In genomic region chr20:53502820-53503219, GRCh38 we compare ENCODE assay signal across 14 cellular contexts.
"Had no signal": no experiment of that assay in that cellular context is flagged by ENCODE, and none has a peak within 500 bp of the region (broad histone marks: within the 10 kb centered on the region; RNA-seq: fewer than 3 reads in every experiment).

No MANE protein-coding gene starts in this region.

- H3K79me2 ChIP-seq: parathyroid adenoma had no signal

- H3K4me3 Mint-ChIP-seq: activated naive CD8-positive, alpha-beta T cell; stimulated activated naive CD8-positive, alpha-beta T cell treated with anti-CD3 and anti-CD28 coated beads, Interleukin-15, Interleukin-2, amounts not matched to agents 100 ng/mL and 50 ng/mL, for 24 hours had no signal

- H3K9me3 Mint-ChIP-seq: stimulated activated naive CD8-positive, alpha-beta T cell treated with anti-CD3 and anti-CD28 coated beads, Interleukin-15, Interleukin-2, amounts not matched to agents 100 ng/mL and 50 ng/mL, for 24 hours had no signal

- H3K9me3 ChIP-seq: colonic mucosa, esophagus muscularis mucosa, upper lobe of left lung had no signal

- H3K36me3 ChIP-seq: colonic mucosa, esophagus muscularis mucosa, upper lobe of left lung had no signal

- H3K27me3 ChIP-seq: colonic mucosa, esophagus muscularis mucosa, upper lobe of left lung had no signal

- H2AFZ ChIP-seq: parathyroid adenoma had no signal

- DNase-seq: activated CD4-positive, alpha-beta T cell treated with anti-CD3 and anti-CD28 coated beads, Interleukin-2, amount 50 U/mL, for 1 hour; activated CD8-positive, alpha-beta memory T cell treated with anti-CD3 and anti-CD28 coated beads for 24 hours; activated gamma-delta T cell treated with Interleukin-2 at 50 U/mL for 16 hours; amniotic stem cell; central memory CD4-positive, alpha-beta T cell; colonic mucosa; islet precursor cell; midbrain; upper lobe of left lung had no signal

- H3K27ac ChIP-seq: colonic mucosa, esophagus muscularis mucosa, parathyroid adenoma, upper lobe of left lung had no signal

- H3K9ac ChIP-seq: parathyroid adenoma had no signal

- H3K27ac Mint-ChIP-seq: activated naive CD8-positive, alpha-beta T cell; stimulated activated naive CD8-positive, alpha-beta T cell treated with anti-CD3 and anti-CD28 coated beads, Interleukin-15, Interleukin-2, amounts not matched to agents 100 ng/mL and 50 ng/mL, for 24 hours had no signal

- H3K4me1 ChIP-seq: colonic mucosa, esophagus muscularis mucosa, parathyroid adenoma, upper lobe of left lung had no signal

- H3K4me3 ChIP-seq: colonic mucosa, esophagus muscularis mucosa, lung, upper lobe of left lung had no signal
